8 cellular contexts compared by ENCODE assay signal in the genomic region with DNA sequence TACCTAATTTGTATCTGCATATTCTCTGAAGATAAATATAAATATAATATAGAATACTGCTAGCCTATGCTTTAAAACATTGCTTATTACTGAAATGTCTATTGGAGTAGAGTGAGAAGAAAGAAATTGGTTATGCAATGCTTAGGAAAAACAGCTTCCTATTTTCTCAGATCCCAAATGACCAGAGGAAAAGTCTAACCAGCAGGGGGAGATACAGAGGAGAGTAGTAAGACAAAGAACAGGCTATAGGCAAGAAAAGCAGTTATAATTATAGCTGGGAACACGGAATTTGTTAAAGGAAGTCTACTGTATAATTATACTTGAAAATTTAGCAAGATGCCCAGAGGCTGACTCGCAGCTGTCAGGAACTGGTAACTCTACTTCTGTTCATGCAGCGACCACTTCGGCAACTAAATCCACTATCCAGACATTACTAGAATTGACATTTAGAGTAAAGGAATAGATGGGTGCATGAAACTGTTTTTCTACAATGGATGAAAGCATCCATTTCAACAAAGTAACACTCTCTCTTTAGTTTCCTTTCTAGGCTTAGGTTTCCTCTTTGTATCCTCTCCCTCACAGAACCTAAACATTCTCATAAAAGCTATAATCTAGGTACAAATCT.
A peak's percentile ranks its signal among the peaks of the same experiment; 100 is the strongest.
DNase-seq lines count a peak whose midpoint lies in the region; ATAC-seq and TF ChIP-seq lines count a peak whose summit lies in the region.

No MANE protein-coding gene starts in this region.

- H3F3A ChIP-seq in neural cell (ENCODE audit: insufficient read depth, low read length, poor library complexity, severe bottlenecking), result no peaks in the 10 kb centered on the region

- H2AFZ ChIP-seq in Karpas-422 (ENCODE audit: low read length) (no peak overlapping the region), neural cell (ENCODE audit: low read depth, low read length) (no peak overlapping the region)

- H3K36me3 ChIP-seq in Karpas-422 (ENCODE audit: insufficient read depth, low read length) (no peaks in the 10 kb centered on the region), esophagus squamous epithelium (no peaks in the 10 kb centered on the region), neural cell (ENCODE audit: insufficient read depth, low read length) (no peaks in the 10 kb centered on the region)

- DNase-seq in DMS53 treated with DMSO at 0.1 percent for 48 hours (lab: John Stamatoyannopoulos, UW; ENCODE audit: unreplicated experiment) (peak; percentile 1), Karpas-422 (peak; percentile 70), RPMI7951 (ENCODE audit: low read depth) (peak; percentile 71), esophagus squamous epithelium (lab: John Stamatoyannopoulos, UW) (no peak), HK-2 (ENCODE audit: unreplicated experiment) (no peak)
- DNase-seq in activated CD8-positive, alpha-beta memory T cell treated with anti-CD3 and anti-CD28 coated beads, Interleukin-2, amount 10 ng/mL, durations not matched to agents 7 days and 5 days, result no peak

- H3K4me1 ChIP-seq in Karpas-422 (ENCODE audit: low read length) (peaks cover 41% of the 10 kb centered on the region), esophagus squamous epithelium (no peaks in the 10 kb centered on the region)

- CTCF ChIA-PET in activated CD8-positive, alpha-beta memory T cell treated with anti-CD3 and anti-CD28 coated beads, Interleukin-2, amount 10 ng/mL, durations not matched to agents 7 days and 5 days (lab: Charles Lee), result interaction anchor here (0.8 to 2.7 kb wide), 5 partner anchors 13 to 196 kb away, joined by 3 to 27 read pairs (median 4); a partner anchor contains a TSS

- H3K9me3 ChIP-seq in Karpas-422 (ENCODE audit: low read length) (no peaks in the 10 kb centered on the region), esophagus squamous epithelium (no peaks in the 10 kb centered on the region), neural cell (ENCODE audit: low read length) (no peaks in the 10 kb centered on the region)

- H3K4me1 Mint-ChIP-seq in activated CD8-positive, alpha-beta memory T cell treated with anti-CD3 and anti-CD28 coated beads, Interleukin-2, amount 10 ng/mL, durations not matched to agents 7 days and 5 days, result peaks cover 2% of the 10 kb centered on the region

- H3K4me3 ChIP-seq in Karpas-422 (ENCODE audit: low read length) (no peak overlapping the region), esophagus squamous epithelium (no peak overlapping the region), neural cell (ENCODE audit: low read length) (no peak overlapping the region)

- peak overlapping the region; percentile 34 for H3K4me2 ChIP-seq in Karpas-422 (ENCODE audit: low read depth, low read length, poor library complexity, severe bottlenecking)
- H3K4me2 ChIP-seq in neural cell (ENCODE audit: low read length), result no peak overlapping the region

- H3K27me3 Mint-ChIP-seq in activated CD8-positive, alpha-beta memory T cell treated with anti-CD3 and anti-CD28 coated beads, Interleukin-2, amount 10 ng/mL, durations not matched to agents 7 days and 5 days, result no peaks in the 10 kb centered on the region

- no peak overlapping the region for H3K27ac Mint-ChIP-seq in activated CD8-positive, alpha-beta memory T cell treated with anti-CD3 and anti-CD28 coated beads, Interleukin-2, amount 10 ng/mL, durations not matched to agents 7 days and 5 days

- peaks cover 6% of the 10 kb centered on the region for H3K9me3 Mint-ChIP-seq in activated CD8-positive, alpha-beta memory T cell treated with anti-CD3 and anti-CD28 coated beads, Interleukin-2, amount 10 ng/mL, durations not matched to agents 7 days and 5 days (ENCODE audit: low read depth)

- no peaks in the 10 kb centered on the region for H3K27me3 ChIP-seq in Karpas-422 (ENCODE audit: low read length)
- H3K27me3 ChIP-seq in esophagus squamous epithelium, result no peaks in the 10 kb centered on the region
- H3K27me3 ChIP-seq in neural cell (ENCODE audit: insufficient read depth, low read depth, low read length), result no peaks in the 10 kb centered on the region

- WGBS in esophagus squamous epithelium, 2 donors, result 24 to 54% methylated on average over 4 of the region's 4 CpGs

- no peak overlapping the region for H3K4me3 Mint-ChIP-seq in activated CD8-positive, alpha-beta memory T cell treated with anti-CD3 and anti-CD28 coated beads, Interleukin-2, amount 10 ng/mL, durations not matched to agents 7 days and 5 days

- TF ChIP-seq CTCF in esophagus squamous epithelium (IDR thresholded peaks at IDR 0.05) (peak; percentile 28 to 74 (median 60)), neural cell (IDR thresholded peaks at IDR 0.05; ENCODE audit: poor library complexity, severe bottlenecking) (peak; percentile 64)

- H3K79me2 ChIP-seq in Karpas-422 (ENCODE audit: low read length) (peaks cover 89% of the 10 kb centered on the region), neural cell (replicated peaks; ENCODE audit: insufficient read depth, low read length) (no peaks in the 10 kb centered on the region)

- ATAC-seq in activated CD8-positive, alpha-beta memory T cell treated with anti-CD3 and anti-CD28 coated beads, Interleukin-2, amount 10 ng/mL, durations not matched to agents 7 days and 5 days, result no peak
- no peak for ATAC-seq in HG02588 (IDR thresholded peaks at IDR 0.05; ENCODE audit: unreplicated experiment)

- no peak for TF ChIP-seq EP300 in neural cell (conservative IDR thresholded peaks at IDR 0.05; ENCODE audit: poor library complexity, severe bottlenecking)

- no peaks in the 10 kb centered on the region for H4K20me1 ChIP-seq in Karpas-422 (ENCODE audit: insufficient read depth, low read depth, low read length)
- H4K20me1 ChIP-seq in neural cell (ENCODE audit: insufficient read depth), result no peaks in the 10 kb centered on the region

- peaks cover 4% of the 10 kb centered on the region for H3K36me3 Mint-ChIP-seq in activated CD8-positive, alpha-beta memory T cell treated with anti-CD3 and anti-CD28 coated beads, Interleukin-2, amount 10 ng/mL, durations not matched to agents 7 days and 5 days

- H3K9me2 ChIP-seq in Karpas-422 (replicated peaks; ENCODE audit: insufficient read depth, low read length), result no peaks in the 10 kb centered on the region
- H3K9me2 ChIP-seq in neural cell (ENCODE audit: insufficient read depth, low read length), result no peaks in the 10 kb centered on the region

- H3K9ac ChIP-seq in Karpas-422 (ENCODE audit: low read length), result no peak overlapping the region
- no peak overlapping the region for H3K9ac ChIP-seq in neural cell (ENCODE audit: low read length)

- intact Hi-C loops in esophagus squamous epithelium (cut with DNase I), result loop anchor here (5.0 kb wide), 1 partner anchor 197 kb away; no protein-coding TSS in a partner anchor

- TF ChIP-seq RAD21 in neural cell (conservative IDR thresholded peaks at IDR 0.05), result peak; percentile 56

- no peak for TF ChIP-seq POLR2A in esophagus squamous epithelium (IDR thresholded peaks at IDR 0.05)

- 0 out of 2 replicates have a peak overlapping the region, but pooled peaks have one; percentile 18 for H3K27ac ChIP-seq in Karpas-422 (ENCODE audit: low read length)
- no peak overlapping the region for H3K27ac ChIP-seq in esophagus squamous epithelium
- no peak overlapping the region for H3K27ac ChIP-seq in neural cell (ENCODE audit: low read length)

TF ChIP-seq in neural cell, 6 proteins besides CTCF, POLR2A, EP300 and RAD21:
- TF ChIP-seq POLR2AphosphoS5 (IDR thresholded peaks at IDR 0.05), result no peak
- peak; percentile 56 for TF ChIP-seq SMC3 (conservative IDR thresholded peaks at IDR 0.05; ENCODE audit: poor library complexity)

Comparison
In these comparisons a context has a peak if more than half of its experiments do, and no peak if none do; other contexts are left out.
1. DNase-seq: peak in DMS53 treated with DMSO at 0.1 percent for 48 hours (single experiment), Karpas-422 (single experiment) and RPMI7951 (single experiment); none in esophagus squamous epithelium (single experiment), HK-2 (single experiment) and activated CD8-positive, alpha-beta memory T cell treated with anti-CD3 and anti-CD28 coated beads, Interleukin-2, amount 10 ng/mL, durations not matched to agents 7 days and 5 days (single experiment).